Comparison of ENCODE assay signal across 8 cellular contexts in the genomic region with DNA sequence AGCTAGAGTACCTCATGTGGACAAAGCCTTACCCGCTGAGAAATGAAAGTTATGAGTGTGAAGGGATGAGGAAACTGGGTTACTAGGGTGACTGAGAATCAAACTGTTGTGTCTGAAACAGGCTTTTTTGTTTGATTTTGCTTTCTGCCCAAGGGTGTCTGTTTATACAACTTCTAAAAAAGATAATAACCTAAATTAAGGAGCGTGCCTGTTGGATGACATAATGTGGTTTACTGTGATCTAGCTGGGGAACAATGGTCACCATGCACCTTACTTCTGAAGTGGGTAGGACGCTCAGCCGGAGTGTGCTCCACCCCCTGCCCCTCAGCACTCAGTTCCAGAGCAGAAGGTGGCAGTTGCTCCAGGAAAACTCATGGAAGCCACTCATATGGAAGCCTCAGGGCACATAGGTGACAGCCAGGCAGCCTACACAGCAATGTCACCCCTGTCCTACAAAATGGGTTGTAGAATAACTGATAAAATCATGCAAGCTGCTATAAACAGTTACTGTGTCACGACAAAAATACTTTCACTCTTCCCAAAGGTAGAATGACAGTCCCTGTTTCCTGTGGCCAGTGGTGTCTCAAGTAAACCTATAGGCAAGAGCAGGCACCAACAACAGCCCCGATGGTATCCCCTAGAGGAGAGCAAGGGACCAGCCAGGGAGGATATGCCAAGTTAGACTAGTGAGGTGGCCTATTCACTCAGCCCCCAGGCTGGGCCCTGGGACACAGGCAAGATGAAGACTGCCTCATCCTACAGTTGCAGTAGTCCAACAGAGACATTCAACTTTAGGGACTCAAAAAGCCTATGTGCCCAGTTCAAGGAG. TPM values are rescaled to one million over a fixed set of nuclear protein-coding genes. Genes with fewer than 3 reads are reported as not detected.
DNase-seq lines count a peak whose midpoint lies in the region; ATAC-seq and TF ChIP-seq lines count a peak whose summit lies in the region.

No MANE protein-coding gene starts in this region.

- no peaks in the 10 kb centered on the region for H3K27me3 Mint-ChIP-seq in neural progenitor cell (ENCODE audit: insufficient read depth, low read depth)

- no peak overlapping the region for H2AFZ ChIP-seq in neural progenitor cell (replicated peaks)

- TF ChIP-seq POLR2A in vagina (IDR thresholded peaks at IDR 0.05) = no peak

- H3K79me2 ChIP-seq in neural progenitor cell (ENCODE audit: low read depth) = peaks cover 6% of the 10 kb centered on the region

- H3K27ac ChIP-seq in neural progenitor cell (no peak overlapping the region), vagina (no peak overlapping the region)

- H3K9me3 Mint-ChIP-seq in neural progenitor cell = peaks cover 18% of the 10 kb centered on the region

- H3K9me3 ChIP-seq in neural progenitor cell (ENCODE audit: low read depth) (no peaks in the 10 kb centered on the region), vagina (no peaks in the 10 kb centered on the region)

- H3K36me3 ChIP-seq in neural progenitor cell (no peaks in the 10 kb centered on the region), vagina (no peaks in the 10 kb centered on the region)

- no peak overlapping the region for H3K9ac ChIP-seq in neural progenitor cell

- H4K20me1 ChIP-seq in neural progenitor cell (ENCODE audit: low read depth) = no peaks in the 10 kb centered on the region

- H3K4me1 ChIP-seq in neural progenitor cell (peaks cover 15% of the 10 kb centered on the region), vagina (peaks cover 17% of the 10 kb centered on the region)

- no peak overlapping the region for H3K4me2 ChIP-seq in neural progenitor cell

- H3K27ac Mint-ChIP-seq in neural progenitor cell = peak overlapping the region; percentile 60

- no peak overlapping the region for H3K4me3 Mint-ChIP-seq in neural progenitor cell

- H3F3A ChIP-seq in neural progenitor cell (ENCODE audit: low read depth) = peaks cover 7% of the 10 kb centered on the region

- DNase-seq in DMS53 (lab: John Stamatoyannopoulos, UW) (peak; percentile 20), DMS53 treated with DMSO at 0.1 percent for 48 hours (lab: John Stamatoyannopoulos, UW; ENCODE audit: unreplicated experiment) (no peak), RPMI8226 (peak; percentile 47), neural progenitor cell (ENCODE audit: low spot score) (no peak), cortex of kidney (lab: John Stamatoyannopoulos, UW) (no peak), NCI-H1694 treated with DMSO at 0.1 percent for 48 hours (lab: John Stamatoyannopoulos, UW) (no peak), vagina (ENCODE audit: extremely low spot score in 2 of 2) (no peak)

- peaks cover 46% of the 10 kb centered on the region for H3K4me1 Mint-ChIP-seq in neural progenitor cell

- ATAC-seq in HG03103 (IDR thresholded peaks at IDR 0.05; ENCODE audit: low read depth, unreplicated experiment) = peak; percentile 36

- H3K4me3 ChIP-seq in neural progenitor cell = no peak overlapping the region
- H3K4me3 ChIP-seq in vagina = no peak overlapping the region

- H3K36me3 Mint-ChIP-seq in neural progenitor cell = peaks cover 43% of the 10 kb centered on the region

- H3K27me3 ChIP-seq in neural progenitor cell (no peaks in the 10 kb centered on the region), vagina (no peaks in the 10 kb centered on the region)

- intact Hi-C loops in vagina (cut with DNase I) = no loop called here

- no peak for TF ChIP-seq CTCF in neural progenitor cell (IDR thresholded peaks at IDR 0.05)
- TF ChIP-seq CTCF in vagina (IDR thresholded peaks at IDR 0.05) = no peak

RNA-seq across cellular contexts. Expression of a gene that starts 29.3 kb away (rescaled TPM):
- total RNA-seq in neural progenitor cell (ENCODE audit: low replicate concordance) (19.5 and 24.8 TPM in 2 replicates), vagina (48.9 TPM)

Comparison
In these comparisons a context has a peak if more than half of its experiments do, and no peak if none do; other contexts are left out.
1. DNase-seq: peak in DMS53 (single experiment) and RPMI8226 (single experiment); none in DMS53 treated with DMSO at 0.1 percent for 48 hours (single experiment), neural progenitor cell (single experiment), cortex of kidney (single experiment), NCI-H1694 treated with DMSO at 0.1 percent for 48 hours (single experiment) and vagina (0 of 2).